1 cellular context compared by ENCODE assay signal in the genomic region with DNA sequence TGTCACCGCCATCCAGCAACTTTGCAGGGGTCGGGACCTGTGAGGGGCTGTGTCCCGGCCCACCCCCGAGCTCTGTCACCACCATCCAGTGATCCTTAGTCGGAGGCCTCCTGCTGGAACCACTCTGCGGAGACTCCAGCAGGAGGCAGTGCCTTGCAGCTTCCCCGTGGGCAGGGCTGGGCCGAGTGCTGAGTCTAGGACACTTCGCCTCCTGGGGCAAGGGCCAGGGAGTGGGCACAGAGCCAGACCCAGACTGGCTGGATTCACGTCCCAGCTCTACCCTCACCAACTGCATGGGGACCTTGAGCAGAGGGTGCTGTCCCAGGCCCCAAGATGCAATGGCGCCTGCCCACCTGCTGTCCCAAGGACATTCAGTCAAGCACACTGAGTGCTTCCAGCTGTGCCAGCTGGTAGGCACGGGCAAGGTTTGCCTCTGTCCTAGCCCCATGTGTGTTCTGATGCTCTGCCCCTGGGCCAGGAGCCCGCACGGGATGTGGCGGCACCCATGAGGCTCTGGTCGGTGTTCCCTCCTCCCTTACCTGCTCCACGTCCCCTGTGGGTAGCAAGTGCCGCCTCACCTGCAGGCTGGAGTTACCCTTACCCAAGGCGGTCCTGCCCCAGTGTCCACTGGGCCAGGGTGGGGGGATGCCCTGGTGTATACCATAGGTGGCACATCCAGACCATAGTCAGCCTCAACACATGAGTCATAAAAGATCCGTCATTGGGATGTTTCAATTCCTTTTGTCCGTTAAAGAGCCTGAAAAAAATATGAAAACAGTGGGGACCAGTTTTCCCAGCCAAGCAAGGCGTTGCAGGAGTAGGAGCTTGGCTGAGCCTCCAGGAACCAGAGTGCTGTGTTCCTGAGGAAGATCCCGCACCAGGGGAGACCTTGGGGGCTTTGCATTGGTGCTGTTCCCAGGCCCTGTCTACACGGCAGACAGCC.
TF ChIP-seq lines count a peak whose summit lies in the region.

No MANE protein-coding gene starts in this region.

TF ChIP-seq in K562, 482 proteins besides CTCF, POLR2A, EP300 and RAD21:
- TF ChIP-seq RBFOX2 (IDR thresholded peaks at IDR 0.05; ENCODE audit: low read depth, low read length) (peak; percentile 39; the same call in 1 of the 2 replicates), ZNF785 (CRISPR knock-in tag; IDR thresholded peaks at IDR 0.05) (no peak), ZKSCAN1 (IDR thresholded peaks at IDR 0.05; ENCODE audit: low read depth, low read length) (no peak), RFX1 (IDR thresholded peaks at IDR 0.05) (no peak), HNRNPK (IDR thresholded peaks at IDR 0.05; ENCODE audit: low read depth, low read length, poor library complexity, severe bottlenecking) (no peak)
- TF ChIP-seq, protein P1, sequence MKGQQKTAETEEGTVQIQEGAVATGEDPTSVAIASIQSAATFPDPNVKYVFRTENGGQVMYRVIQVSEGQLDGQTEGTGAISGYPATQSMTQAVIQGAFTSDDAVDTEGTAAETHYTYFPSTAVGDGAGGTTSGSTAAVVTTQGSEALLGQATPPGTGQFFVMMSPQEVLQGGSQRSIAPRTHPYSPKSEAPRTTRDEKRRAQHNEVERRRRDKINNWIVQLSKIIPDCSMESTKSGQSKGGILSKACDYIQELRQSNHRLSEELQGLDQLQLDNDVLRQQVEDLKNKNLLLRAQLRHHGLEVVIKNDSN (CRISPR knock-in tag; IDR thresholded peaks at IDR 0.05): 0 out of 2 replicates have a peak, but pooled peaks have one; percentile 39
